In the genomic region with DNA sequence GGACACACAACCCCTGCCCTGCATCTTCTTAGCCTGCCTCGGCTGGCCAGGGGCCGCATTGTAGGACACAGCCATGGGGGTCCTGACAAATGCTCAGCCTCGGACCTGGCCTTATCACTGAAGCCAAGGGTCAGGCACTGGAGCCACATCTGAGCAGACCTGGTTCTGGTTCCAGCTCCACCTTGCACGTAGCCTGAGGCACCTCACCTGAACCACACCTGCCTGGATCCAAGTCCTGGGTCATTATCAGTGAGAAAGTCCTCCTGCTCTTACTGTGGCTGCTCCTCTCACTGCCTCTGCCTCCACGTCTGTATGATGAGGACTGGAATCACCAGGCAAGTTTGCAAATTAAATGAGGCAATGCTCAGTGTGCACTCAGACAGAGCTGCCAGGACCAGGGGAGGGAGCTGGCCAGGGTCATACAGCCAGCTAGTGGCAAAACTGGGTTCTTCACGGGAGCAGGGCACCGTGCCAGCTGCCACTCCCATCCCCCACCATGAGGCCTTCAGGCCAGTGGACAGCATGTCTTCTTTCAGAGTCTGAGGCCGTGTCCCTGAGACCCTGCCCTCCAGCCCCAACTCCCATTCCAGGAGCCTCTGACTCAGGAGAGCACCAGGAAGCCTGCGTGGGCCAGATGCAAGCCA, we compare ENCODE assay signal across 16 cellular contexts. TPM values are rescaled to one million over a fixed set of nuclear protein-coding genes. Genes with fewer than 3 reads are reported as not detected.
A peak's percentile ranks its signal among the peaks of the same experiment; 100 is the strongest.
DNase-seq lines count a peak whose midpoint lies in the region; ATAC-seq and TF ChIP-seq lines count a peak whose summit lies in the region.
"Had no signal": no experiment of that assay in that cellular context is flagged by ENCODE, and none has a peak within 500 bp of the region (broad histone marks: within the 10 kb centered on the region; RNA-seq: fewer than 3 reads in every experiment).

No MANE protein-coding gene starts in this region.

- no peaks in the 10 kb centered on the region for H3K9me3 ChIP-seq in RWPE2 (ENCODE audit: severe bottlenecking)
- H3K9me3 ChIP-seq in heart right ventricle = no peaks in the 10 kb centered on the region
- H3K9me3 ChIP-seq in gastrocnemius medialis = no peaks in the 10 kb centered on the region
- H3K9me3 ChIP-seq: A549, testis had no signal

- 63 to 67% methylated on average over 9 of the region's 9 CpGs for WGBS in heart right ventricle, 2 donors

- H3K27ac ChIP-seq in RWPE2 (ENCODE audit: poor library complexity, severe bottlenecking) = no peak overlapping the region
- H3K27ac ChIP-seq in heart right ventricle = peak overlapping the region in 1 of 10 donors; percentile 13
- peak overlapping the region; percentile 91 to 99 (median 92) for H3K27ac ChIP-seq in gastrocnemius medialis
- no peak overlapping the region for H3K27ac ChIP-seq in coronary artery
- H3K27ac ChIP-seq: A549, dorsolateral prefrontal cortex, testis had no signal

- TF ChIP-seq CTCF in RWPE2 (IDR thresholded peaks at IDR 0.05; ENCODE audit: poor library complexity, severe bottlenecking) = no peak
- TF ChIP-seq CTCF in heart right ventricle (IDR thresholded peaks at IDR 0.05) = peak in 1 of 9 donors; percentile 10
- peak in 1 of 5 experiments; percentile 12 for TF ChIP-seq CTCF in gastrocnemius medialis (IDR thresholded peaks at IDR 0.05 in 4 of 5, conservative IDR thresholded peaks at IDR 0.05 in 1 of 5)
- no peak for TF ChIP-seq CTCF in coronary artery (IDR thresholded peaks at IDR 0.05)

- H3K4me1 ChIP-seq in RWPE2 (ENCODE audit: insufficient read depth, poor library complexity, severe bottlenecking) (peaks cover 9% of the 10 kb centered on the region), heart right ventricle (peaks cover 0 to 36% (median 13%) of the 10 kb centered on the region in 9 donors), gastrocnemius medialis (peaks cover 36 to 44% of the 10 kb centered on the region in 2 donors)
- H3K4me1 ChIP-seq: A549, testis had no signal

- no peaks in the 10 kb centered on the region; the same call in 1 of the 2 replicates for H3K36me3 ChIP-seq in RWPE2 (ENCODE audit: low read depth)
- H3K36me3 ChIP-seq in heart right ventricle = peaks cover 0 to 19% (median 0%) of the 10 kb centered on the region in 9 donors
- H3K36me3 ChIP-seq in gastrocnemius medialis = no peaks in the 10 kb centered on the region

- in situ Hi-C loops in gastrocnemius medialis (cut with MboI; ENCODE audit: low sequenced_read_pairs in 4 of 4) = loop anchor here (10.0 to 25.0 kb wide), 2 partner anchors 425 to 482 kb away; no protein-coding TSS in a partner anchor

- no peak overlapping the region for H3K4me3 ChIP-seq in RWPE2 (ENCODE audit: severe bottlenecking)
- H3K4me3 ChIP-seq in heart right ventricle = no peak overlapping the region
- no peak overlapping the region for H3K4me3 ChIP-seq in gastrocnemius medialis
- no peak overlapping the region for H3K4me3 ChIP-seq in coronary artery
- H3K4me3 ChIP-seq: A549, dorsolateral prefrontal cortex, testis had no signal

- peak in 2 of 3 experiments; percentile 8 to 12 for DNase-seq in NCI-H1417 (lab: John Stamatoyannopoulos, UW)
- no peak for DNase-seq in NCI-H1417 treated with DMSO at 0.1 percent for 48 hours (lab: John Stamatoyannopoulos, UW)
- DNase-seq in RWPE2 (ENCODE audit: low spot score) = no peak
- DNase-seq in heart right ventricle = peak in 1 of 2 donors; percentile 67
- DNase-seq in gastrocnemius medialis = peak; percentile 50 to 91
- no peak for DNase-seq in NCI-H1092 (lab: John Stamatoyannopoulos, UW)
- DNase-seq in coronary artery (ENCODE audit: low spot score) = no peak
- DNase-seq: activated CD8-positive, alpha-beta memory T cell treated with anti-CD3 and anti-CD28 coated beads, Interleukin-2, amount 10 ng/mL, durations not matched to agents 7 days and 5 days; activated naive CD8-positive, alpha-beta T cell treated with anti-CD3 and anti-CD28 coated beads, Interleukin-2, amount 10 ng/mL, durations not matched to agents 7 days and 5 days; midbrain; retina; T-helper 2 cell; testis had no signal

- peak; percentile 34 for ATAC-seq in RWPE2 (ENCODE audit: low read depth)
- peak in 7 of 8 donors; percentile 22 to 61 (median 34) for ATAC-seq in heart right ventricle
- ATAC-seq in gastrocnemius medialis = peak; percentile 28 to 61
- no peak for ATAC-seq in HG02981 (IDR thresholded peaks at IDR 0.05; ENCODE audit: unreplicated experiment)
- ATAC-seq: activated CD8-positive, alpha-beta memory T cell treated with anti-CD3 and anti-CD28 coated beads, Interleukin-2, amount 10 ng/mL, durations not matched to agents 7 days and 5 days had no signal

- H3K27me3 ChIP-seq in RWPE2 (ENCODE audit: insufficient read depth, poor library complexity, severe bottlenecking) (no peaks in the 10 kb centered on the region), heart right ventricle (no peaks in the 10 kb centered on the region), gastrocnemius medialis (no peaks in the 10 kb centered on the region)
- H3K27me3 ChIP-seq: dorsolateral prefrontal cortex, testis had no signal

- TF ChIP-seq POLR2A in gastrocnemius medialis (IDR thresholded peaks at IDR 0.05) = peak; percentile 44 to 80

- intact Hi-C loops in heart right ventricle (cut with DNase I) = loop anchor here in 2 of 10 donors (10.0 kb wide), 1 partner anchor 482 kb away; no protein-coding TSS in a partner anchor
- intact Hi-C loops in gastrocnemius medialis (cut with DNase I; ENCODE audit: low total_unique reads) = no loop called here

RNA-seq across cellular contexts. Expression of gene MRPL14, which starts 40.2 kb away (rescaled TPM):
- total RNA-seq in heart right ventricle = 10 to 100 TPM; 35.1 to 51.5 (median 41.4) TPM
- polyA plus RNA-seq in heart right ventricle = 10 to 100 TPM; 29.9 to 89.7 TPM
- total RNA-seq in gastrocnemius medialis = 100 to 1,000 TPM; 100 to 180 (median 152) TPM

RNA-seq across cellular contexts. Expression of gene TMEM63B, which starts 40.3 kb away (rescaled TPM):
- total RNA-seq in heart right ventricle = 10 to 100 TPM; 32.2 to 67.1 (median 37.6) TPM
- 10 to 100 TPM; 20.3 to 37.4 TPM for polyA plus RNA-seq in heart right ventricle
- total RNA-seq in gastrocnemius medialis = 10 to 100 TPM; 27.2 to 71.9 (median 43.7) TPM

Comparison
In these comparisons a context has a peak if more than half of its experiments do, and no peak if none do; other contexts are left out.
1. DNase-seq: peak in NCI-H1417 (2 of 3) and gastrocnemius medialis (2 of 2); none in NCI-H1417 treated with DMSO at 0.1 percent for 48 hours (single experiment), RWPE2 (single experiment), NCI-H1092 (single experiment) and coronary artery (single experiment).
2. H3K27ac ChIP-seq: peak in gastrocnemius medialis (4 of 4); none in RWPE2 (single experiment) and coronary artery (0 of 2).